Comparison of ENCODE assay signal across 8 cellular contexts in genomic region chr19:12364391-12365093, GRCh38. TPM values are rescaled to one million over a fixed set of nuclear protein-coding genes. Genes with fewer than 3 reads are reported as not detected.
DNase-seq lines count a peak whose midpoint lies in the region; ATAC-seq and TF ChIP-seq lines count a peak whose summit lies in the region.

No MANE protein-coding gene starts in this region.

- no peaks in the 10 kb centered on the region for H3K27me3 ChIP-seq in A673 (replicated peaks; ENCODE audit: insufficient read depth, low read depth, low read length, poor library complexity)
- H3K27me3 ChIP-seq in WERI-Rb-1 (ENCODE audit: insufficient read depth, low read depth, severe bottlenecking): no peaks in the 10 kb centered on the region

- peaks cover 5% of the 10 kb centered on the region for H3K36me3 Mint-ChIP-seq in natural killer cell treated with Interleukin-12 subunit alpha and Interleukin-12 subunit beta and Interleukin-15 and Interleukin-18, amount 100 ng/mL, for 72 hours

- no TSS peak for BruUV-seq in A673 (replicated peaks; lab: Mats Ljungman, UMichigan)

- peak overlapping the region in 1 of 2 donors; percentile 66 for H3K27ac Mint-ChIP-seq in natural killer cell treated with Interleukin-12 subunit alpha and Interleukin-12 subunit beta and Interleukin-15 and Interleukin-18, amount 100 ng/mL, for 72 hours

- H3K4me1 Mint-ChIP-seq in natural killer cell treated with Interleukin-12 subunit alpha and Interleukin-12 subunit beta and Interleukin-15 and Interleukin-18, amount 100 ng/mL, for 72 hours (ENCODE audit: low read depth in 2 of 2): peaks cover 11 to 17% of the 10 kb centered on the region in 2 donors

- H3K27ac ChIP-seq in A673 (ENCODE audit: low read depth, low read length, poor library complexity, severe bottlenecking) (no peak overlapping the region), WERI-Rb-1 (peak overlapping the region; percentile 81)

- intact Hi-C loops in A673 (cut with micrococcal nuclease; ENCODE audit: unreplicated experiment): no loop called here

- no peak for TF ChIP-seq CTCF in A673 (conservative IDR thresholded peaks at IDR 0.05; ENCODE audit: low read depth, low read length)
- TF ChIP-seq CTCF in GM20000 (IDR thresholded peaks at IDR 0.05; ENCODE audit: extremely low read depth, missing control alignments): no peak
- TF ChIP-seq CTCF in WERI-Rb-1 (IDR thresholded peaks at IDR 0.05; ENCODE audit: low read depth, low read length): no peak

- CTCF ChIA-PET in A673 (lab: Charles Lee): no interaction called here

- H3K36me3 ChIP-seq in A673 (ENCODE audit: insufficient read depth, low read length, poor library complexity, severe bottlenecking) (no peaks in the 10 kb centered on the region), WERI-Rb-1 (no peaks in the 10 kb centered on the region)

- DNase-seq in A673 (ENCODE audit: low spot score) (peak; percentile 4), GM20000 (ENCODE audit: low spot score) (peak; percentile 56), WERI-Rb-1 (peak; percentile 17), fibroblast of gingiva (ENCODE audit: low read depth) (peak; percentile 20), NCI-H1105 treated with DMSO at 0.1 percent for 48 hours (lab: John Stamatoyannopoulos, UW) (no peak)
- no peak for DNase-seq in natural killer cell treated with Interleukin-12 subunit alpha and Interleukin-12 subunit beta and Interleukin-15 and Interleukin-18, amount 100 ng/mL, for 72 hours (ENCODE audit: low spot score)
- no peak for DNase-seq in effector CD8-positive, alpha-beta T cell (lab: John Stamatoyannopoulos, UW)

- no peaks in the 10 kb centered on the region for H3K4me1 ChIP-seq in A673 (ENCODE audit: insufficient read depth, low read length, poor library complexity, severe bottlenecking)

- H3K4me3 ChIP-seq in A673 (ENCODE audit: low read depth, low read length, poor library complexity, severe bottlenecking): peak overlapping the region; percentile 59
- peak overlapping the region; percentile 81 for H3K4me3 ChIP-seq in WERI-Rb-1 (ENCODE audit: low read depth, low read length)

- no peaks in the 10 kb centered on the region for H3K27me3 Mint-ChIP-seq in natural killer cell treated with Interleukin-12 subunit alpha and Interleukin-12 subunit beta and Interleukin-15 and Interleukin-18, amount 100 ng/mL, for 72 hours

- H3K9me3 Mint-ChIP-seq in natural killer cell treated with Interleukin-12 subunit alpha and Interleukin-12 subunit beta and Interleukin-15 and Interleukin-18, amount 100 ng/mL, for 72 hours: no peaks in the 10 kb centered on the region

- H3K9me3 ChIP-seq in A673 (ENCODE audit: low read depth, low read length, poor library complexity, severe bottlenecking): no peaks in the 10 kb centered on the region
- H3K9me3 ChIP-seq in WERI-Rb-1 (ENCODE audit: severe bottlenecking): no peaks in the 10 kb centered on the region

- peak overlapping the region; percentile 86 for H3K4me3 Mint-ChIP-seq in natural killer cell treated with Interleukin-12 subunit alpha and Interleukin-12 subunit beta and Interleukin-15 and Interleukin-18, amount 100 ng/mL, for 72 hours

- POLR2A ChIA-PET in A673 (lab: Charles Lee; ENCODE audit: low non-redundant PET): no interaction called here

- ATAC-seq in natural killer cell treated with Interleukin-12 subunit alpha and Interleukin-12 subunit beta and Interleukin-15 and Interleukin-18, amount 100 ng/mL, for 72 hours: no peak
- ATAC-seq in GM18909 (IDR thresholded peaks at IDR 0.05; ENCODE audit: poor library complexity, unreplicated experiment): no peak

RNA-seq across cellular contexts. Expression of gene ZNF442, which starts 0.9 kb away (rescaled TPM):
- 0.86 and 0.90 TPM in 2 replicates for total RNA-seq in A673 (2021)
- total RNA-seq in natural killer cell treated with Interleukin-12 subunit alpha and Interleukin-12 subunit beta and Interleukin-15 and Interleukin-18, amount 100 ng/mL, for 72 hours: 1 to 10 TPM in 1 of 2 donors, under 1 TPM in 1; 0.47 to 3.2 TPM

RNA-seq across cellular contexts. Expression of gene ZNF563, which starts 31.1 kb away (rescaled TPM):
- 0.15 and 0.26 TPM in 2 replicates for total RNA-seq in A673 (2021)
- 1 to 10 TPM; 2.3 TPM for total RNA-seq in natural killer cell treated with Interleukin-12 subunit alpha and Interleukin-12 subunit beta and Interleukin-15 and Interleukin-18, amount 100 ng/mL, for 72 hours

RNA-seq across cellular contexts. Expression of gene ZNF799, which starts 36.5 kb away (rescaled TPM):
- 2.8 and 3.0 TPM in 2 replicates for total RNA-seq in A673 (2021)
- total RNA-seq in natural killer cell treated with Interleukin-12 subunit alpha and Interleukin-12 subunit beta and Interleukin-15 and Interleukin-18, amount 100 ng/mL, for 72 hours: 1 to 10 TPM; 3.2 to 6.4 TPM

Comparison
In these comparisons a context has a peak if more than half of its experiments do, and no peak if none do; other contexts are left out.
1. DNase-seq: peak in A673 (single experiment), GM20000 (single experiment), WERI-Rb-1 (single experiment) and fibroblast of gingiva (single experiment); none in natural killer cell treated with Interleukin-12 subunit alpha and Interleukin-12 subunit beta and Interleukin-15 and Interleukin-18, amount 100 ng/mL, for 72 hours (single experiment), NCI-H1105 treated with DMSO at 0.1 percent for 48 hours (single experiment) and effector CD8-positive, alpha-beta T cell (single experiment).